Comparison of ENCODE assay signal across 17 cellular contexts in the genomic region with DNA sequence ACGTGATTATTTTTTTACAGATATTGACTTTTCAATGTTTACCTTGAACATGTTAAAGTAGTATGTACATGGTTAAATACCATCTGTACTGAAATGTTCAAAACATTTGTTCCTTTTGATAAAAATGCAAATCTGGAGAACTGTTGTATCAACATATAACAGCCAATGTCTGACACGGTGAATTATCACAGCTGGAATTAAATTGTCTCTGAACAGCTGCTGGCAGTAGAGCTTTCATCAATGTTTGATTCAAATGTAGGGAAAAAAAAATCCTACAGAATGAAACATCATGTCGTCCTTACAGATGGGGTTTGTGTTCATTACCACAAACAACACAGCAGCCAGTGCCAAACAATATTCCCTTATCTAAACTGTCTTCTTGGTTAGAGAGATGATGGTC.
DNase-seq lines count a peak whose midpoint lies in the region; ATAC-seq, FAIRE-seq and TF ChIP-seq lines count a peak whose summit lies in the region.
"Had no signal": no experiment of that assay in that cellular context is flagged by ENCODE, and none has a peak within 500 bp of the region (broad histone marks: within the 10 kb centered on the region; RNA-seq: fewer than 3 reads in every experiment).

No MANE protein-coding gene starts in this region.

- H3K27me3 Mint-ChIP-seq in Calu3 (ENCODE audit: unreplicated experiment), result no peaks in the 10 kb centered on the region

- H3K36me3 Mint-ChIP-seq in Calu3 (ENCODE audit: insufficient read depth, unreplicated experiment), result peaks cover 8% of the 10 kb centered on the region

- no peak overlapping the region for H3K4me3 Mint-ChIP-seq in Calu3 (ENCODE audit: low read depth, unreplicated experiment)
- H3K4me3 Mint-ChIP-seq: T-helper 1 cell treated with Interleukin-12 subunit alpha and Interleukin-12 subunit beta and Interleukin-4 antibody, amounts not matched to agents 30 μg/mL and 1 μg/mL, for 36 hours had no signal

- no peak for ATAC-seq in GM18502 (IDR thresholded peaks at IDR 0.05; ENCODE audit: poor library complexity, unreplicated experiment)
- no peak for ATAC-seq in GM21367 (IDR thresholded peaks at IDR 0.05; ENCODE audit: unreplicated experiment)
- ATAC-seq: K562, Panc1 had no signal

- no TSS peak for BruUV-seq in Calu3 (replicated peaks; lab: Mats Ljungman, UMichigan)

- no peak for TF ChIP-seq CTCF in Calu3 (IDR thresholded peaks at IDR 0.05; ENCODE audit: unreplicated experiment)

- CTCF ChIA-PET in Calu3 (lab: Charles Lee), result interaction anchor here (0.7 to 0.8 kb wide), 2 partner anchors 10 to 276 kb away, joined by 3 read pairs; no protein-coding TSS in a partner anchor

- H3K27ac Mint-ChIP-seq in Calu3 (ENCODE audit: unreplicated experiment), result peak overlapping the region; percentile 74
- H3K27ac Mint-ChIP-seq: T-helper 1 cell treated with Interleukin-12 subunit alpha and Interleukin-12 subunit beta and Interleukin-4 antibody, amounts not matched to agents 30 μg/mL and 1 μg/mL, for 36 hours had no signal

- no peak for DNase-seq in Calu3
- DNase-seq in NCI-H146 treated with DMSO at 0.1 percent for 48 hours (lab: John Stamatoyannopoulos, UW; ENCODE audit: unreplicated experiment), result peak; percentile 82
- DNase-seq in NCI-H69 (lab: John Stamatoyannopoulos, UW), result peak; percentile 89
- peak; percentile 13 for DNase-seq in left kidney (ENCODE audit: low read depth, low spot score)
- no peak for DNase-seq in GM12892 (ENCODE audit: insufficient read length)
- DNase-seq: C1 segment of cervical spinal cord, DMS53, NCI-H1092, NCI-H2107, NCI-H524, SHP77 had no signal

- intact Hi-C loops in Calu3 (cut with micrococcal nuclease; ENCODE audit: unreplicated experiment), result no loop called here

- TF ChIP-seq POLR2A in GM12892 (IDR thresholded peaks at IDR 0.05; ENCODE audit: low read depth, low read length), result no peak

- no peaks in the 10 kb centered on the region for H3K9me3 Mint-ChIP-seq in Calu3 (ENCODE audit: low read depth, unreplicated experiment)
- H3K9me3 Mint-ChIP-seq: T-helper 1 cell treated with Interleukin-12 subunit alpha and Interleukin-12 subunit beta and Interleukin-4 antibody, amounts not matched to agents 30 μg/mL and 1 μg/mL, for 36 hours had no signal

- peaks cover 29% of the 10 kb centered on the region for H3K4me1 Mint-ChIP-seq in Calu3 (ENCODE audit: low read depth, unreplicated experiment)

- FAIRE-seq in GM12892 (lab: Jason Lieb, UNC), result no peak
- FAIRE-seq: H54, K562 had no signal

Comparison
In these comparisons a context has a peak if more than half of its experiments do, and no peak if none do; other contexts are left out.
1. DNase-seq: peak in NCI-H146 treated with DMSO at 0.1 percent for 48 hours (single experiment), NCI-H69 (single experiment) and left kidney (single experiment); none in Calu3 (single experiment) and GM12892 (single experiment).